ENCODE assay signal across 10 cellular contexts in genomic region chr20:32527447-32528055, GRCh38. TPM values are rescaled to one million over a fixed set of nuclear protein-coding genes. Genes with fewer than 3 reads are reported as not detected.
DNase-seq lines count a peak whose midpoint lies in the region; ATAC-seq and TF ChIP-seq lines count a peak whose summit lies in the region.
"Had no signal": no experiment of that assay in that cellular context is flagged by ENCODE, and none has a peak within 500 bp of the region (broad histone marks: within the 10 kb centered on the region; RNA-seq: fewer than 3 reads in every experiment).

No MANE protein-coding gene starts in this region.

- no peaks in the 10 kb centered on the region for H3K36me3 Mint-ChIP-seq in glutamatergic neuron (ENCODE audit: unreplicated experiment)

- peak; percentile 37 for DNase-seq in left cardiac atrium
- DNase-seq in cardiac septum (ENCODE audit: low spot score): no peak
- DNase-seq in NCI-H69 (lab: John Stamatoyannopoulos, UW): peak; percentile 91
- DNase-seq in glutamatergic neuron: peak; percentile 81
- DNase-seq: kidney glomerular epithelial cell had no signal

- peak overlapping the region; percentile 89 for H3K27ac Mint-ChIP-seq in glutamatergic neuron (ENCODE audit: unreplicated experiment)

- peaks cover 60% of the 10 kb centered on the region for H3K4me1 Mint-ChIP-seq in glutamatergic neuron (ENCODE audit: low read depth, unreplicated experiment)

- ATAC-seq in left cardiac atrium (peak in 1 of 2 donors; percentile 27), HG02973 (IDR thresholded peaks at IDR 0.05; ENCODE audit: unreplicated experiment) (no peak), HG02623 (IDR thresholded peaks at IDR 0.05; ENCODE audit: unreplicated experiment) (no peak), HG03135 (IDR thresholded peaks at IDR 0.05; ENCODE audit: unreplicated experiment) (no peak)

- TF ChIP-seq CTCF in glutamatergic neuron (IDR thresholded peaks at IDR 0.05; ENCODE audit: partially characterized antibody, unreplicated experiment): no peak

- peak overlapping the region; percentile 76 for H3K27ac ChIP-seq in temporal lobe (ENCODE audit: low read depth, low read length)
- H3K27ac ChIP-seq: KMS-11 had no signal

- intact Hi-C loops in left cardiac atrium (cut with DNase I) (no loop called here), cardiac septum (cut with DNase I) (loop anchor here (5.0 to 10.0 kb wide), 2 partner anchors 55 to 247 kb away; no protein-coding TSS in a partner anchor)

- H3K9me3 Mint-ChIP-seq in glutamatergic neuron (ENCODE audit: unreplicated experiment): peaks cover 28% of the 10 kb centered on the region

- H3K4me3 Mint-ChIP-seq in glutamatergic neuron (ENCODE audit: unreplicated experiment): peak overlapping the region; percentile 72

- peaks cover 21% of the 10 kb centered on the region for H3K27me3 Mint-ChIP-seq in glutamatergic neuron (ENCODE audit: unreplicated experiment)

RNA-seq across cellular contexts. Expression of gene NOL4L, which starts 57.6 kb away (rescaled TPM):
- total RNA-seq in left cardiac atrium (1 to 10 TPM; 8.5 to 9.7 TPM), cardiac septum (10.4 TPM), glutamatergic neuron (ENCODE audit: unreplicated experiment) (106 TPM), temporal lobe (23.1 TPM)
